In genomic region chr1:29394521-29394921, GRCh38 we compare ENCODE assay signal across 20 cellular contexts.
A peak's percentile ranks its signal among the peaks of the same experiment; 100 is the strongest.
DNase-seq lines count a peak whose midpoint lies in the region; ATAC-seq and TF ChIP-seq lines count a peak whose summit lies in the region.
"Had no signal": no experiment of that assay in that cellular context is flagged by ENCODE, and none has a peak within 500 bp of the region (broad histone marks: within the 10 kb centered on the region; RNA-seq: fewer than 3 reads in every experiment).

No MANE protein-coding gene starts in this region.

- H3K27ac ChIP-seq in endodermal cell (ENCODE audit: low read depth, low read length) = no peak overlapping the region
- H3K27ac ChIP-seq: GM23248 had no signal

- H3K36me3 ChIP-seq in endodermal cell (ENCODE audit: control insufficient read depth, insufficient read depth, low read length) = no peaks in the 10 kb centered on the region
- H3K36me3 ChIP-seq: MG63 had no signal

- no peak for TF ChIP-seq CTCF in endodermal cell (conservative IDR thresholded peaks at IDR 0.05)

- H3K4me3 ChIP-seq in endodermal cell (ENCODE audit: low read length) = no peak overlapping the region
- H3K4me3 ChIP-seq: GM23248, K562, MG63 had no signal

- H3K36me3 Mint-ChIP-seq in endodermal cell (ENCODE audit: low read depth) = no peaks in the 10 kb centered on the region
- H3K36me3 Mint-ChIP-seq: CD4-positive, CD25-positive, alpha-beta regulatory T cell had no signal

- H3K27me3 ChIP-seq in endodermal cell (ENCODE audit: control insufficient read depth, insufficient read depth, low read length, poor library complexity, severe bottlenecking) = no peaks in the 10 kb centered on the region
- H3K27me3 ChIP-seq: MG63 had no signal

- WGBS in endodermal cell (ENCODE audit: insufficient coverage in 1 of 2, insufficient read length in 1 of 2), 2 experiments = 88 to 94% methylated on average over 6 to 8 of the region's 8 CpGs

- H3K4me1 ChIP-seq in endodermal cell (ENCODE audit: control insufficient read depth, insufficient read depth, low read length) = no peaks in the 10 kb centered on the region

- no peak overlapping the region for H3K9ac ChIP-seq in endodermal cell (ENCODE audit: extremely low read depth, low read length, poor library complexity, severe bottlenecking)
- H3K9ac ChIP-seq: GM23248 had no signal

- DNase-seq in COLO668 (lab: John Stamatoyannopoulos, UW; ENCODE audit: unreplicated experiment) = peak; percentile 76
- peak; percentile 97 for DNase-seq in DMS153 (lab: John Stamatoyannopoulos, UW)
- peak; percentile 24 for DNase-seq in endodermal cell
- peak; percentile 76 for DNase-seq in posterior vena cava (ENCODE audit: low spot score)
- no peak for DNase-seq in pons (ENCODE audit: low spot score)
- DNase-seq in NOMO-1 (lab: John Stamatoyannopoulos, UW; ENCODE audit: unreplicated experiment in 2 of 2) = no peak
- DNase-seq: CD4-positive, CD25-positive, alpha-beta regulatory T cell; COR-L47; GM23248; H9; HFFc6; MG63; NCI-H1048; NCI-H1417 treated with DMSO at 0.1 percent for 48 hours; NCI-H187 treated with DMSO at 0.1 percent for 48 hours; NK-92 treated with Interleukin-12 subunit alpha and Interleukin-12 subunit beta, amount 100 ng/mL, for 24 hours had no signal

- no peaks in the 10 kb centered on the region for H3K4me1 Mint-ChIP-seq in endodermal cell
- H3K4me1 Mint-ChIP-seq: CD4-positive, CD25-positive, alpha-beta regulatory T cell had no signal

- H3K9me3 Mint-ChIP-seq in endodermal cell = peaks cover 5% of the 10 kb centered on the region
- H3K9me3 Mint-ChIP-seq: HFFc6 had no signal

- H3K27ac Mint-ChIP-seq in endodermal cell = no peak overlapping the region
- H3K27ac Mint-ChIP-seq: CD4-positive, CD25-positive, alpha-beta regulatory T cell; HFFc6 had no signal

- H3K9me3 ChIP-seq in endodermal cell (ENCODE audit: control insufficient read depth, low read length) = no peaks in the 10 kb centered on the region

- no peak for ATAC-seq in HG02623 (IDR thresholded peaks at IDR 0.05; ENCODE audit: unreplicated experiment)
- ATAC-seq: K562, Panc1, SK-N-SH treated with all-trans-retinoic acid at 6 μM for 48 hours had no signal

- H3K27me3 Mint-ChIP-seq in endodermal cell (ENCODE audit: insufficient read depth) = no peaks in the 10 kb centered on the region

- intact Hi-C loops in posterior vena cava (cut with DNase I) = loop anchor here in 1 of 2 donors (5.0 kb wide), 1 partner anchor 1013 kb away; no protein-coding TSS in a partner anchor

- no peak overlapping the region for H3K4me3 Mint-ChIP-seq in endodermal cell
- H3K4me3 Mint-ChIP-seq: CD4-positive, CD25-positive, alpha-beta regulatory T cell; H9; HFFc6 had no signal

Comparison
In these comparisons a context has a peak if more than half of its experiments do, and no peak if none do; other contexts are left out.
1. DNase-seq: peak in COLO668 (single experiment), DMS153 (single experiment), endodermal cell (single experiment) and posterior vena cava (single experiment); none in pons (single experiment) and NOMO-1 (0 of 2).